In the genomic region with DNA sequence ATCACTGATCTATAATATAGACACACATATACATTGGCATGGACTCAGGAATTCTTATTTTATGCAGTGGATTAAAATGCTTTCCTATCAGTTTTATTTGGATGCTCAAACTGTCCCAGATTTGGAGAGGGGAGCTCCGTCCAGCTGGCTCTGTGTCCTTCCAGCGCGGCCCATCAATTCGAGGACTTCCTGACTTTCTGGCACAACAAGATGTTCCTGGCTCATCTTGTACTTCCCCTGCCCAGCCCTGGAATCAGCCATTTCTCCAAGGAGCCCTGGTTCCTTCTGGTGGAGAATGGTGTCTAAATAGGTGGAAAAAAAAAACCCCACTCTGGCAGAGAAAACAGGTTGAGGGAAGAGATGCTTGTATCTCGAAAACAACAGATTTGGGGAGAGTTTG, we compare ENCODE assay signal across 19 cellular contexts.
"Had no signal": no experiment of that assay in that cellular context is flagged by ENCODE, and none has a peak within 500 bp of the region (broad histone marks: within the 10 kb centered on the region; RNA-seq: fewer than 3 reads in every experiment).

No MANE protein-coding gene starts in this region.

- H3K4me3 Mint-ChIP-seq: activated B cell treated with CpG ODN at 0.5 μM for 24 hours; activated CD4-positive, alpha-beta memory T cell treated with anti-CD3 and anti-CD28 coated beads, Interleukin-2, amount 10 ng/mL, durations not matched to agents 7 days and 5 days; activated CD8-positive, alpha-beta memory T cell treated with anti-CD3 and anti-CD28 coated beads, Interleukin-2, amount 10 ng/mL, durations not matched to agents 7 days and 5 days; activated naive CD8-positive, alpha-beta T cell treated with anti-CD3 and anti-CD28 coated beads, Interleukin-2, amount 10 ng/mL, durations not matched to agents 7 days and 5 days; activated T-helper 17 cell treated with anti-CD3 and anti-CD28 coated beads, Interleukin-2, amount 50 U/mL, for 72 hours; stimulated activated memory B cell treated with anti-CD40 and anti-IgM and Interleukin-4, amounts not matched to agents 10 μg/mL and 1 μg/mL and 100 μg/mL, for 72 hours; T-cell had no signal

- H3K27ac ChIP-seq: body of pancreas, coronary artery, psoas muscle had no signal

- H3K9me3 ChIP-seq: body of pancreas, psoas muscle, right lobe of liver, SK-N-SH had no signal

- DNase-seq: activated B cell treated with CpG ODN at 0.5 μM for 24 hours; activated CD4-positive, alpha-beta memory T cell treated with anti-CD3 and anti-CD28 coated beads, Interleukin-2, amount 10 ng/mL, durations not matched to agents 7 days and 5 days; activated CD4-positive, alpha-beta T cell treated with anti-CD3 and anti-CD28 coated beads for 4 hours; activated CD8-positive, alpha-beta memory T cell treated with anti-CD3 and anti-CD28 coated beads, Interleukin-2, amount 10 ng/mL, durations not matched to agents 7 days and 5 days; activated naive CD4-positive, alpha-beta T cell; activated naive CD8-positive, alpha-beta T cell treated with anti-CD3 and anti-CD28 coated beads, Interleukin-2, amount 10 ng/mL, durations not matched to agents 7 days and 5 days; body of pancreas; effector CD8-positive, alpha-beta T cell; hippocampal formation; mammary epithelial cell; right lobe of liver; SK-N-SH; stimulated activated CD4-positive, alpha-beta T cell treated with anti-CD3 and anti-CD28 coated beads, Interleukin-4, amount 100 ng/mL, for 4 hours; T-cell had no signal

- H3K9me3 Mint-ChIP-seq: activated B cell treated with CpG ODN at 0.5 μM for 24 hours; activated CD4-positive, alpha-beta memory T cell treated with anti-CD3 and anti-CD28 coated beads, Interleukin-2, amount 10 ng/mL, durations not matched to agents 7 days and 5 days; activated naive CD8-positive, alpha-beta T cell treated with anti-CD3 and anti-CD28 coated beads, Interleukin-2, amount 10 ng/mL, durations not matched to agents 7 days and 5 days; activated T-helper 17 cell treated with anti-CD3 and anti-CD28 coated beads, Interleukin-2, amount 50 U/mL, for 72 hours; stimulated activated memory B cell treated with anti-CD40 and anti-IgM and Interleukin-4, amounts not matched to agents 10 μg/mL and 1 μg/mL and 100 μg/mL, for 72 hours; T-cell had no signal

- H3K4me3 ChIP-seq: body of pancreas, coronary artery, psoas muscle, right lobe of liver had no signal

- H3K36me3 ChIP-seq: right lobe of liver had no signal

- H3K27me3 ChIP-seq: right lobe of liver had no signal

- ATAC-seq: activated CD8-positive, alpha-beta memory T cell treated with anti-CD3 and anti-CD28 coated beads, Interleukin-2, amount 10 ng/mL, durations not matched to agents 7 days and 5 days; activated T-helper 17 cell treated with anti-CD3 and anti-CD28 coated beads, Interleukin-2, amount 50 U/mL, for 72 hours; body of pancreas; esophagus mucosa; stimulated activated memory B cell treated with anti-CD40 and anti-IgM and Interleukin-4, amounts not matched to agents 10 μg/mL and 1 μg/mL and 100 μg/mL, for 72 hours; T-cell had no signal

- H3K36me3 Mint-ChIP-seq: activated CD8-positive, alpha-beta memory T cell treated with anti-CD3 and anti-CD28 coated beads, Interleukin-2, amount 10 ng/mL, durations not matched to agents 7 days and 5 days; activated naive CD8-positive, alpha-beta T cell treated with anti-CD3 and anti-CD28 coated beads, Interleukin-2, amount 10 ng/mL, durations not matched to agents 7 days and 5 days; stimulated activated memory B cell treated with anti-CD40 and anti-IgM and Interleukin-4, amounts not matched to agents 10 μg/mL and 1 μg/mL and 100 μg/mL, for 72 hours; T-cell had no signal

- H3K4me1 Mint-ChIP-seq: activated B cell treated with CpG ODN at 0.5 μM for 24 hours; activated CD4-positive, alpha-beta memory T cell treated with anti-CD3 and anti-CD28 coated beads, Interleukin-2, amount 10 ng/mL, durations not matched to agents 7 days and 5 days; activated CD8-positive, alpha-beta memory T cell treated with anti-CD3 and anti-CD28 coated beads, Interleukin-2, amount 10 ng/mL, durations not matched to agents 7 days and 5 days; activated naive CD8-positive, alpha-beta T cell treated with anti-CD3 and anti-CD28 coated beads, Interleukin-2, amount 10 ng/mL, durations not matched to agents 7 days and 5 days; activated T-helper 17 cell treated with anti-CD3 and anti-CD28 coated beads, Interleukin-2, amount 50 U/mL, for 72 hours; stimulated activated memory B cell treated with anti-CD40 and anti-IgM and Interleukin-4, amounts not matched to agents 10 μg/mL and 1 μg/mL and 100 μg/mL, for 72 hours; T-cell had no signal
